ENCODE assay signal across 4 cellular contexts in genomic region chr5:7423231-7423630, GRCh38. TPM values are rescaled to one million over a fixed set of nuclear protein-coding genes. Genes with fewer than 3 reads are reported as not detected.
"Had no signal": no experiment of that assay in that cellular context is flagged by ENCODE, and none has a peak within 500 bp of the region (broad histone marks: within the 10 kb centered on the region; RNA-seq: fewer than 3 reads in every experiment).

No MANE protein-coding gene starts in this region.

RNA-seq across cellular contexts. Expression of gene ADCY2, which starts 27.3 kb away (rescaled TPM):
- total RNA-seq: HT-29, LHCN-M2, MCF 10A, PC-9 had no signal
